28 cellular contexts compared by ENCODE assay signal in the genomic region with DNA sequence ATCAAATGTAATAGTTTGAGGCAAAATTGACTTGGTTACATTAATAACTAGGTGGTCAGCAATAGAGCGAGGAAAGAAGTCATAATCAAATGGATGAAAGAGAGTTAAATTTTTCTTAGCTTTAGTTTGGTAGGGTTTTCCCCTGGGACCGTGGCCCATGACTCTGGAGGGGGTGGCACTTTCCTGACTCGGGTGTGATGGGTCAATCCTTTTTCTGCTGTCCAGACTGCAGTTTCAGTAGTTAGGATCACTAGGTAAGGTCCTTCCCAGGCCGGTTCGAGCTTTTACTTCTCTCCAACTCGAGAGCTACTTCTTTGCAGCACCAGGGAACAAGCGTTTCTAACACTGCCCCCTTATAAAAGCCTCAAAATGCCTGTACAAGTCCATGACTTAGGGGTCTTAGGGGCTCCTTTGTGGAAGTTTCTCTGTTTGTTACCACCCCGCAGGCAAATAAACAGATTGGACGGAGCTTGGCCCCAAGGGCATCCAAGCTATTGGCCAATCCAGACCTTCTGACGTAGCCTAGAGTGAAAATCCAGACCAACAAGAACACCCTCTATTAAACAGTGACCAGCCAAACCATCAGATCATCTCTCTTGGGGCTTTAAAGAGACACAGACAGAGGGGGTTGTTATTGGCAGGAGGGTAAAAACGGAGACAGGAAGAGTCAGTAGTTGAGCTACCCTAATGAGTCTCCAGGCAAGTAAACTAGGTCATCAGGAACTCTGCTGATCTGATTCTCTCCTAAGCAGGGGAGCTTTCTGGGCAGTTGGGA. TPM values are rescaled to one million over a fixed set of nuclear protein-coding genes. Genes with fewer than 3 reads are reported as not detected.
DNase-seq lines count a peak whose midpoint lies in the region; ATAC-seq and TF ChIP-seq lines count a peak whose summit lies in the region.
"Had no signal": no experiment of that assay in that cellular context is flagged by ENCODE, and none has a peak within 500 bp of the region (broad histone marks: within the 10 kb centered on the region; RNA-seq: fewer than 3 reads in every experiment).

No MANE protein-coding gene starts in this region.

- ATAC-seq in heart left ventricle (peak; percentile 59 to 96 (median 78)), right cardiac atrium (peak; percentile 77 to 79), GM21381 (IDR thresholded peaks at IDR 0.05; ENCODE audit: unreplicated experiment) (no peak)
- ATAC-seq: A549; CD8-positive, alpha-beta T cell; GM12878; PC-3 had no signal

- H3K27ac ChIP-seq in SJSA1 (peak overlapping the region; percentile 61), heart left ventricle (peak overlapping the region in 6 of 12 donors; percentile 19 to 59 (median 30)), right cardiac atrium (ENCODE audit: low read length) (no peak overlapping the region)
- H3K27ac ChIP-seq: A549, C4-2B had no signal

- no peak for TF ChIP-seq CTCF in heart left ventricle (IDR thresholded peaks at IDR 0.05)

- no peak for TF ChIP-seq POLR2A in heart left ventricle (IDR thresholded peaks at IDR 0.05)

- H3K4me1 ChIP-seq in SJSA1 (replicated peaks) (peaks cover 27% of the 10 kb centered on the region), heart left ventricle (peaks cover 0 to 10% (median 1%) of the 10 kb centered on the region in 12 donors), right cardiac atrium (ENCODE audit: control insufficient read depth, insufficient read depth, low read length) (no peaks in the 10 kb centered on the region)
- H3K4me1 ChIP-seq: A549, Caco-2 had no signal

- H3K9me3 ChIP-seq in SJSA1 (replicated peaks) (peaks cover 12% of the 10 kb centered on the region), heart left ventricle (peaks cover 0 to 15% (median 5%) of the 10 kb centered on the region in 12 donors), right cardiac atrium (ENCODE audit: control insufficient read depth, low read length) (no peaks in the 10 kb centered on the region)

- H3K27me3 ChIP-seq in SJSA1 (replicated peaks) (no peaks in the 10 kb centered on the region), heart left ventricle (no peaks in the 10 kb centered on the region), right cardiac atrium (ENCODE audit: control insufficient read depth, insufficient read depth) (no peaks in the 10 kb centered on the region)
- H3K27me3 ChIP-seq: MG63 had no signal

- DNase-seq in SJSA1 (ENCODE audit: low read depth in 1 of 2, low spot score in 2 of 2), result no peak
- peak in 1 of 5 donors; percentile 36 for DNase-seq in heart left ventricle
- DNase-seq in right cardiac atrium, result no peak
- no peak for DNase-seq in NK-92 (lab: John Stamatoyannopoulos, UW; ENCODE audit: unreplicated experiment)
- DNase-seq in HuH-7.5 (ENCODE audit: low spot score), result no peak
- DNase-seq in activated effector memory CD4-positive, alpha-beta T cell treated with anti-CD3 and anti-CD28 coated beads, Interleukin-2, amount 50 U/mL, for 16 hours, result no peak
- DNase-seq: AML-193; Caco-2; CD8-positive, alpha-beta T cell; DMS 273 treated with DMSO at 0.1 percent for 48 hours; DMS79; EL; GDM1; IMR-90; KG1; MG63; NCI-H1105 treated with DMSO at 0.1 percent for 48 hours; NCI-H146; NCI-H2029; NCI-H446; NCI-H524 treated with DMSO at 0.1 percent for 48 hours; NCI-H774; NK-92 treated with Interleukin-12 subunit alpha and Interleukin-12 subunit beta, amount 100 ng/mL, for 24 hours; PC-3 had no signal

- 76 to 81% (median 79%) methylated on average over 11 of the region's 11 CpGs for WGBS in heart left ventricle, 4 donors
- WGBS in right cardiac atrium, result 82% methylated on average over 11 of the region's 11 CpGs

- H3K36me3 ChIP-seq in SJSA1, result no peaks in the 10 kb centered on the region
- no peaks in the 10 kb centered on the region for H3K36me3 ChIP-seq in heart left ventricle
- H3K36me3 ChIP-seq: MG63 had no signal

- H3K4me3 ChIP-seq in SJSA1 (no peak overlapping the region), heart left ventricle (no peak overlapping the region), right cardiac atrium (ENCODE audit: low read length) (no peak overlapping the region)
- H3K4me3 ChIP-seq: A549, GM12878, MG63 had no signal

- intact Hi-C loops in heart left ventricle (cut with DNase I) (loop anchor here in 3 of 10 donors (2.0 to 10.0 kb wide), 3 partner anchors 62 to 452 kb away; a partner anchor contains a TSS), right cardiac atrium (cut with DNase I) (no loop called here)

RNA-seq across cellular contexts. Expression of a gene that starts 9.4 kb away (rescaled TPM):
- 5.1 and 6.3 TPM in 2 replicates for total RNA-seq in SJSA1 (2014; rRNA removed; shearing (Covaris generic))
- total RNA-seq in heart left ventricle (10 to 100 TPM; 14.0 to 26.8 (median 18.8) TPM), right cardiac atrium (10 to 100 TPM; 12.0 to 19.3 (median 15.1) TPM)
- polyA plus RNA-seq in heart left ventricle (1 to 10 TPM; 6.5 to 7.6 TPM), right cardiac atrium (8.6 TPM)

RNA-seq across cellular contexts. Expression of a gene that starts 57.6 kb away (rescaled TPM):
- 16.7 and 27.5 TPM in 2 replicates for total RNA-seq in SJSA1 (2014; rRNA removed; shearing (Covaris generic))
- total RNA-seq in heart left ventricle (10 to 100 TPM in 5 of 9 donors, 1 to 10 TPM in 4; 5.8 to 22.4 (median 10.8) TPM), right cardiac atrium (1 to 10 TPM; 3.6 to 5.6 (median 4.3) TPM)
- polyA plus RNA-seq in heart left ventricle (10 to 100 TPM in 1 of 2 donors, 1 to 10 TPM in 1; 3.0 to 19.5 TPM), right cardiac atrium (1.2 TPM)
